Comparison of ENCODE assay signal across 8 cellular contexts in genomic region chr2:43542285-43542933, GRCh38. TPM values are rescaled to one million over a fixed set of nuclear protein-coding genes. Genes with fewer than 3 reads are reported as not detected.
DNase-seq lines count a peak whose midpoint lies in the region; ATAC-seq and TF ChIP-seq lines count a peak whose summit lies in the region.

No MANE protein-coding gene starts in this region.

- H3K36me3 ChIP-seq in CD4-positive, CD25-positive, alpha-beta regulatory T cell (ENCODE audit: control insufficient read depth, insufficient read depth, low read length) = peaks cover 9% of the 10 kb centered on the region
- H3K36me3 ChIP-seq in HEK293 (ENCODE audit: control insufficient read depth in 2 of 2, insufficient read depth in 1 of 2, low read length in 2 of 2) (peaks cover 4% of the 10 kb centered on the region in 2 experiments; a peak in 2 of 3 replicates), esophagus muscularis mucosa (peaks cover 0 to 10% (median 1%) of the 10 kb centered on the region in 4 donors), WERI-Rb-1 (peaks cover 5% of the 10 kb centered on the region)

- no peaks in the 10 kb centered on the region for H3K4me1 ChIP-seq in CD4-positive, CD25-positive, alpha-beta regulatory T cell (ENCODE audit: control insufficient read depth, insufficient read depth, low read length, poor library complexity, severe bottlenecking)
- H3K4me1 ChIP-seq in HEK293 (ENCODE audit: control insufficient read depth, insufficient read depth, low read length) (no peaks in the 10 kb centered on the region), esophagus muscularis mucosa (peaks cover 3 to 34% (median 24%) of the 10 kb centered on the region in 4 donors)

- no peaks in the 10 kb centered on the region for H3K27me3 Mint-ChIP-seq in CD4-positive, CD25-positive, alpha-beta regulatory T cell
- no peaks in the 10 kb centered on the region for H3K27me3 Mint-ChIP-seq in osteocyte (ENCODE audit: unreplicated experiment)
- no peaks in the 10 kb centered on the region for H3K27me3 Mint-ChIP-seq in activated CD4-positive, alpha-beta memory T cell treated with anti-CD3 and anti-CD28 coated beads, Interleukin-2, amount 10 ng/mL, durations not matched to agents 7 days and 5 days

- TF ChIP-seq POLR2A in esophagus muscularis mucosa (IDR thresholded peaks at IDR 0.05; ENCODE audit: low read depth) = no peak

- no peaks in the 10 kb centered on the region for H3K9me3 ChIP-seq in CD4-positive, CD25-positive, alpha-beta regulatory T cell (ENCODE audit: control insufficient read depth in 2 of 2, low read length in 2 of 2)
- H3K9me3 ChIP-seq in HEK293 (ENCODE audit: control insufficient read depth, insufficient read depth, low read depth, low read length) = no peaks in the 10 kb centered on the region
- no peaks in the 10 kb centered on the region for H3K9me3 ChIP-seq in esophagus muscularis mucosa
- H3K9me3 ChIP-seq in WERI-Rb-1 (ENCODE audit: severe bottlenecking) = no peaks in the 10 kb centered on the region

- peaks cover 9 to 15% (median 11%) of the 10 kb centered on the region in 4 donors for H3K4me1 Mint-ChIP-seq in CD4-positive, CD25-positive, alpha-beta regulatory T cell
- H3K4me1 Mint-ChIP-seq in osteocyte (ENCODE audit: unreplicated experiment) = peaks cover 6% of the 10 kb centered on the region
- H3K4me1 Mint-ChIP-seq in activated CD4-positive, alpha-beta memory T cell treated with anti-CD3 and anti-CD28 coated beads, Interleukin-2, amount 10 ng/mL, durations not matched to agents 7 days and 5 days = peaks cover 20% of the 10 kb centered on the region

- no peak overlapping the region for H3K27ac ChIP-seq in CD4-positive, CD25-positive, alpha-beta regulatory T cell (ENCODE audit: insufficient read depth, low read length, poor library complexity, severe bottlenecking)
- no peak overlapping the region for H3K27ac ChIP-seq in HEK293 (ENCODE audit: extremely low read depth, low read depth, low read length)
- H3K27ac ChIP-seq in esophagus muscularis mucosa (replicated peaks in 1 of 4) = no peak overlapping the region
- H3K27ac ChIP-seq in WERI-Rb-1 = no peak overlapping the region

- no peak overlapping the region for H3K27ac Mint-ChIP-seq in CD4-positive, CD25-positive, alpha-beta regulatory T cell
- H3K27ac Mint-ChIP-seq in osteocyte (ENCODE audit: unreplicated experiment) = no peak overlapping the region
- H3K27ac Mint-ChIP-seq in activated CD4-positive, alpha-beta memory T cell treated with anti-CD3 and anti-CD28 coated beads, Interleukin-2, amount 10 ng/mL, durations not matched to agents 7 days and 5 days = no peak overlapping the region

- peak in 2 of 3 donors; percentile 65 to 66 for DNase-seq in CD4-positive, CD25-positive, alpha-beta regulatory T cell
- DNase-seq in RPMI8226 = peak; percentile 27
- DNase-seq in esophagus muscularis mucosa (ENCODE audit: extremely low spot score) = no peak
- DNase-seq in osteocyte (ENCODE audit: extremely low spot score, unreplicated experiment) = no peak
- DNase-seq in WERI-Rb-1 = no peak
- DNase-seq in activated CD4-positive, alpha-beta memory T cell treated with anti-CD3 and anti-CD28 coated beads, Interleukin-2, amount 10 ng/mL, durations not matched to agents 7 days and 5 days = no peak

- H3K4me3 Mint-ChIP-seq in CD4-positive, CD25-positive, alpha-beta regulatory T cell = no peak overlapping the region
- no peak overlapping the region for H3K4me3 Mint-ChIP-seq in osteocyte (ENCODE audit: unreplicated experiment)
- no peak overlapping the region for H3K4me3 Mint-ChIP-seq in activated CD4-positive, alpha-beta memory T cell treated with anti-CD3 and anti-CD28 coated beads, Interleukin-2, amount 10 ng/mL, durations not matched to agents 7 days and 5 days

- WGBS in esophagus muscularis mucosa = 20% methylated on average over 3 of the region's 3 CpGs

- peak; percentile 69 to 72 for ATAC-seq in CD4-positive, CD25-positive, alpha-beta regulatory T cell (ENCODE audit: low read depth in 2 of 2)
- ATAC-seq in GM21723 (IDR thresholded peaks at IDR 0.05; ENCODE audit: unreplicated experiment) = no peak

- no peaks in the 10 kb centered on the region for H3K27me3 ChIP-seq in CD4-positive, CD25-positive, alpha-beta regulatory T cell (ENCODE audit: control insufficient read depth, insufficient read depth, low read length)
- H3K27me3 ChIP-seq in esophagus muscularis mucosa = no peaks in the 10 kb centered on the region
- no peaks in the 10 kb centered on the region for H3K27me3 ChIP-seq in WERI-Rb-1 (ENCODE audit: insufficient read depth, low read depth, severe bottlenecking)

- POLR2A ChIA-PET in HEK293 (lab: Yijun Ruan, JAX) = no interaction called here
- POLR2A ChIA-PET in activated CD4-positive, alpha-beta memory T cell treated with anti-CD3 and anti-CD28 coated beads, Interleukin-2, amount 10 ng/mL, durations not matched to agents 7 days and 5 days (lab: Charles Lee) = interaction anchor here (1.8 kb wide), 1 partner anchor 415 kb away, joined by 5 read pairs; no protein-coding TSS in a partner anchor

- H3K36me3 Mint-ChIP-seq in CD4-positive, CD25-positive, alpha-beta regulatory T cell = peaks cover 14% of the 10 kb centered on the region
- peaks cover 6% of the 10 kb centered on the region for H3K36me3 Mint-ChIP-seq in osteocyte (ENCODE audit: unreplicated experiment)
- peaks cover 10% of the 10 kb centered on the region for H3K36me3 Mint-ChIP-seq in activated CD4-positive, alpha-beta memory T cell treated with anti-CD3 and anti-CD28 coated beads, Interleukin-2, amount 10 ng/mL, durations not matched to agents 7 days and 5 days (ENCODE audit: low read depth)

- CTCF ChIA-PET in HEK293 (lab: Yijun Ruan, JAX) = interaction anchor here (0.6 to 3.0 kb wide), 22 partner anchors 10 to 1002 kb away, joined by 3 to 22 read pairs (median 3); no protein-coding TSS in a partner anchor
- CTCF ChIA-PET in activated CD4-positive, alpha-beta memory T cell treated with anti-CD3 and anti-CD28 coated beads, Interleukin-2, amount 10 ng/mL, durations not matched to agents 7 days and 5 days (lab: Charles Lee) = interaction anchor here (0.6 to 5.4 kb wide), 15 partner anchors 12 to 714 kb away, joined by 3 to 29 read pairs (median 6); partner anchors contain the start of gene ZFP36L2

- intact Hi-C loops in esophagus muscularis mucosa (cut with DNase I) = loop anchor here (5.0 to 10.0 kb wide), 3 partner anchors 568 to 715 kb away; no protein-coding TSS in a partner anchor

- H3K4me3 ChIP-seq in CD4-positive, CD25-positive, alpha-beta regulatory T cell (ENCODE audit: low read depth, low read length) = no peak overlapping the region
- no peak overlapping the region for H3K4me3 ChIP-seq in HEK293 (ENCODE audit: low read depth, low read length)
- no peak overlapping the region for H3K4me3 ChIP-seq in esophagus muscularis mucosa
- H3K4me3 ChIP-seq in WERI-Rb-1 (ENCODE audit: low read depth, low read length) = no peak overlapping the region

- peaks cover 0 to under 1% (median 0%) of the 10 kb centered on the region in 7 donors for H3K9me3 Mint-ChIP-seq in CD4-positive, CD25-positive, alpha-beta regulatory T cell
- H3K9me3 Mint-ChIP-seq in osteocyte (ENCODE audit: unreplicated experiment) = no peaks in the 10 kb centered on the region
- H3K9me3 Mint-ChIP-seq in activated CD4-positive, alpha-beta memory T cell treated with anti-CD3 and anti-CD28 coated beads, Interleukin-2, amount 10 ng/mL, durations not matched to agents 7 days and 5 days = no peaks in the 10 kb centered on the region

- no peak for TF ChIP-seq CTCF in HEK293 (tag by site-specific recombination; IDR thresholded peaks at IDR 0.05)
- TF ChIP-seq CTCF in esophagus muscularis mucosa (IDR thresholded peaks at IDR 0.05) = peak; percentile 58 to 71 (median 65)
- TF ChIP-seq CTCF in osteocyte (IDR thresholded peaks at IDR 0.05) = peak; percentile 67
- TF ChIP-seq CTCF in WERI-Rb-1 (IDR thresholded peaks at IDR 0.05; ENCODE audit: low read depth, low read length) = no peak

- TF ChIP-seq EP300 in esophagus muscularis mucosa (IDR thresholded peaks at IDR 0.05) = no peak

TF ChIP-seq in HEK293, 187 proteins besides CTCF, POLR2A, EP300 and RAD21:
- TF ChIP-seq AEBP2 (tag by site-specific recombination; IDR thresholded peaks at IDR 0.05; ENCODE audit: borderline replicate concordance) (no peak), ZNF2 (tag by site-specific recombination; IDR thresholded peaks at IDR 0.05) (no peak), ZNF514 (tag by site-specific recombination; IDR thresholded peaks at IDR 0.05) (no peak), ZNF654 (tag by site-specific recombination; IDR thresholded peaks at IDR 0.05; ENCODE audit: low read depth) (peak; percentile 64), OSR2 (tag by site-specific recombination; IDR thresholded peaks at IDR 0.05) (no peak), ZNF629 (tag by site-specific recombination; IDR thresholded peaks at IDR 0.05) (0 out of 2 replicates have a peak, but pooled peaks have one; percentile 26), ZEB2 (tag by site-specific recombination; IDR thresholded peaks at IDR 0.05) (no peak), ZNF341 (tag by site-specific recombination; IDR thresholded peaks at IDR 0.05; ENCODE audit: low read depth) (no peak), ZNF16 (tag by site-specific recombination; IDR thresholded peaks at IDR 0.05; ENCODE audit: low read depth) (no peak), ZNF366 (tag by site-specific recombination; conservative IDR thresholded peaks at IDR 0.05) (no peak)

RNA-seq across cellular contexts. Expression of gene THADA, which starts 53.4 kb away (rescaled TPM):
- 52.9 TPM for total RNA-seq in CD4-positive, CD25-positive, alpha-beta regulatory T cell
- 10 to 100 TPM; 19.1 to 23.2 (median 19.8) TPM for polyA plus RNA-seq in CD4-positive, CD25-positive, alpha-beta regulatory T cell
- total RNA-seq in esophagus muscularis mucosa = 10 to 100 TPM; 17.2 to 28.7 (median 21.3) TPM
- 28.3 and 32.1 TPM in 2 replicates for total RNA-seq in osteocyte
- 10 to 100 TPM; 21.6 to 25.8 TPM for total RNA-seq in activated CD4-positive, alpha-beta memory T cell treated with anti-CD3 and anti-CD28 coated beads, Interleukin-2, amount 10 ng/mL, durations not matched to agents 7 days and 5 days

Comparison
In these comparisons a context has a peak if more than half of its experiments do, and no peak if none do; other contexts are left out.
1. DNase-seq: peak in CD4-positive, CD25-positive, alpha-beta regulatory T cell (2 of 3) and RPMI8226 (single experiment); none in esophagus muscularis mucosa (single experiment), osteocyte (single experiment), WERI-Rb-1 (single experiment) and activated CD4-positive, alpha-beta memory T cell treated with anti-CD3 and anti-CD28 coated beads, Interleukin-2, amount 10 ng/mL, durations not matched to agents 7 days and 5 days (single experiment).
2. CTCF ChIP-seq: peak in esophagus muscularis mucosa (3 of 3) and osteocyte (single experiment); none in HEK293 (single experiment) and WERI-Rb-1 (single experiment).